Comparison of ENCODE assay signal across 26 cellular contexts in genomic region chr1:238619652-238620051, GRCh38.
DNase-seq lines count a peak whose midpoint lies in the region; ATAC-seq, FAIRE-seq and TF ChIP-seq lines count a peak whose summit lies in the region.
"Had no signal": no experiment of that assay in that cellular context is flagged by ENCODE, and none has a peak within 500 bp of the region (broad histone marks: within the 10 kb centered on the region; RNA-seq: fewer than 3 reads in every experiment).

No MANE protein-coding gene starts in this region.

- no peaks in the 10 kb centered on the region for H3K4me1 ChIP-seq in GM23248 (ENCODE audit: insufficient read depth)
- H3K4me1 ChIP-seq in foreskin keratinocyte: no peaks in the 10 kb centered on the region
- no peaks in the 10 kb centered on the region for H3K4me1 ChIP-seq in right atrium auricular region
- H3K4me1 ChIP-seq: A549, Caco-2 had no signal

- DNase-seq in D721Med (ENCODE audit: insufficient read length, low spot score) (no peak), GM23248 (peak; percentile 21), bronchial epithelial cell (ENCODE audit: low read depth) (peak; percentile 0), foreskin keratinocyte (no peak), right atrium auricular region (ENCODE audit: low spot score) (no peak), NCI-H146 (lab: John Stamatoyannopoulos, UW) (no peak)
- DNase-seq: AML-193; Caco-2; Calu3; CD4-positive, alpha-beta T cell; CD8-positive, alpha-beta T cell; DMS 273 treated with DMSO at 0.1 percent for 48 hours; DMS153; DMS53; DMS79; DND-41; EL; GF-D8 had no signal

- H3K4me3 ChIP-seq in GM23248 (no peak overlapping the region), bronchial epithelial cell (ENCODE audit: low read depth, low read length) (no peak overlapping the region), right atrium auricular region (no peak overlapping the region)
- H3K4me3 ChIP-seq: A549; BLaER1 treated with 17β-estradiol and CSF1 and Interleukin-3, amounts not matched to agents 10 nM and 100 nM had no signal

- H3K36me3 ChIP-seq in GM23248 (ENCODE audit: low read depth): no peaks in the 10 kb centered on the region
- no peaks in the 10 kb centered on the region for H3K36me3 ChIP-seq in bronchial epithelial cell (ENCODE audit: control insufficient read depth, insufficient read depth, low read length)
- H3K36me3 ChIP-seq in right atrium auricular region: no peaks in the 10 kb centered on the region
- H3K36me3 ChIP-seq: BLaER1 treated with 17β-estradiol and CSF1 and Interleukin-3, amounts not matched to agents 10 nM and 100 nM had no signal

- no peak overlapping the region for H3K4me2 ChIP-seq in GM23248 (ENCODE audit: unreplicated experiment)
- H3K4me2 ChIP-seq: A549; BLaER1 treated with 17β-estradiol and CSF1 and Interleukin-3, amounts not matched to agents 10 nM and 100 nM had no signal

- no peaks in the 10 kb centered on the region for H3K9me2 ChIP-seq in GM23248 (ENCODE audit: insufficient read depth)

- H3K9me3 ChIP-seq in GM23248 (ENCODE audit: low read depth): no peaks in the 10 kb centered on the region
- no peaks in the 10 kb centered on the region for H3K9me3 ChIP-seq in right atrium auricular region
- H3K9me3 ChIP-seq: A549; BLaER1 treated with 17β-estradiol and CSF1 and Interleukin-3, amounts not matched to agents 10 nM and 100 nM; Caco-2 had no signal

- no peak overlapping the region for H2AFZ ChIP-seq in GM23248

- H3K27ac ChIP-seq in GM23248 (no peak overlapping the region), foreskin keratinocyte (no peak overlapping the region), right atrium auricular region (no peak overlapping the region)
- H3K27ac ChIP-seq: 22Rv1; A549; BLaER1 treated with 17β-estradiol and CSF1 and Interleukin-3, amounts not matched to agents 10 nM and 100 nM; C4-2B had no signal

- no peaks in the 10 kb centered on the region for H3K79me2 ChIP-seq in GM23248 (ENCODE audit: insufficient read depth)

- TF ChIP-seq CTCF in D721Med (IDR thresholded peaks at IDR 0.05; ENCODE audit: insufficient read depth, missing control alignments): no peak
- TF ChIP-seq CTCF in bronchial epithelial cell (IDR thresholded peaks at IDR 0.05; ENCODE audit: insufficient read depth, low read length, severe bottlenecking): no peak
- no peak for TF ChIP-seq CTCF in foreskin keratinocyte (conservative IDR thresholded peaks at IDR 0.05)
- TF ChIP-seq CTCF in right atrium auricular region (IDR thresholded peaks at IDR 0.05): no peak

- FAIRE-seq in D721Med (lab: Jason Lieb, UNC) (peak; percentile 91), bronchial epithelial cell (lab: Jason Lieb, UNC) (no peak)
- FAIRE-seq: A549, G401.6, GM12891, GM19239 had no signal

- in situ Hi-C loops in GM23248 (cut with MboI): no loop called here

- no peaks in the 10 kb centered on the region for H3F3A ChIP-seq in GM23248 (ENCODE audit: insufficient read depth)

- no peak overlapping the region for H3K9ac ChIP-seq in GM23248
- H3K9ac ChIP-seq: BLaER1 treated with 17β-estradiol and CSF1 and Interleukin-3, amounts not matched to agents 10 nM and 100 nM had no signal

- ATAC-seq in foreskin keratinocyte (peak; percentile 55), HG03280 (IDR thresholded peaks at IDR 0.05; ENCODE audit: unreplicated experiment) (no peak)
- ATAC-seq: A549; CD8-positive, alpha-beta T cell had no signal

- H3K27me3 ChIP-seq in GM23248 (replicated peaks; ENCODE audit: insufficient read depth) (no peaks in the 10 kb centered on the region), bronchial epithelial cell (ENCODE audit: control insufficient read depth, insufficient read depth, low read length) (no peaks in the 10 kb centered on the region), foreskin keratinocyte (no peaks in the 10 kb centered on the region), right atrium auricular region (no peaks in the 10 kb centered on the region)
- H3K27me3 ChIP-seq: BLaER1 treated with 17β-estradiol and CSF1 and Interleukin-3, amounts not matched to agents 10 nM and 100 nM had no signal

- no peaks in the 10 kb centered on the region for H4K20me1 ChIP-seq in GM23248 (ENCODE audit: insufficient read depth)
- H4K20me1 ChIP-seq: BLaER1 treated with 17β-estradiol and CSF1 and Interleukin-3, amounts not matched to agents 10 nM and 100 nM had no signal

Comparison
In these comparisons a context has a peak if more than half of its experiments do, and no peak if none do; other contexts are left out.
1. DNase-seq: peak in GM23248 (single experiment) and bronchial epithelial cell (single experiment); none in D721Med (single experiment), foreskin keratinocyte (0 of 2), right atrium auricular region (single experiment) and NCI-H146 (single experiment).